In genomic region chr15:84987949-84988624, GRCh38 we compare ENCODE assay signal across 13 cellular contexts. TPM values are rescaled to one million over a fixed set of nuclear protein-coding genes. Genes with fewer than 3 reads are reported as not detected.
DNase-seq lines count a peak whose midpoint lies in the region; ATAC-seq, FAIRE-seq and TF ChIP-seq lines count a peak whose summit lies in the region.
"Had no signal": no experiment of that assay in that cellular context is flagged by ENCODE, and none has a peak within 500 bp of the region (broad histone marks: within the 10 kb centered on the region; RNA-seq: fewer than 3 reads in every experiment).

No MANE protein-coding gene starts in this region.

- CTCF ChIA-PET in activated naive CD4-positive, alpha-beta T cell treated with anti-CD3 and anti-CD28 coated beads, Interleukin-2, amount 10 ng/mL, durations not matched to agents 7 days and 5 days (lab: Charles Lee), result interaction anchor here (0.8 to 2.9 kb wide), 5 partner anchors 14 to 57 kb away, joined by 3 to 16 read pairs (median 3); no protein-coding TSS in a partner anchor
- CTCF ChIA-PET in activated CD8-positive, alpha-beta T cell treated with anti-CD3 and anti-CD28 coated beads, Interleukin-2, amount 10 ng/mL, durations not matched to agents 7 days and 5 days (lab: Charles Lee), result interaction anchor here (0.9 to 2.1 kb wide), 4 partner anchors 18 to 56 kb away, joined by 3 to 16 read pairs (median 5); no protein-coding TSS in a partner anchor

- TF ChIP-seq POLR2A in H54 (IDR thresholded peaks at IDR 0.05; ENCODE audit: low read depth, low read length) (no peak), GM12892 (IDR thresholded peaks at IDR 0.05; ENCODE audit: low read depth, low read length) (no peak)

- no peak for FAIRE-seq in H54 (lab: Jason Lieb, UNC)
- no peak for FAIRE-seq in GM12892 (lab: Jason Lieb, UNC)
- FAIRE-seq: astrocyte had no signal

- peak overlapping the region; percentile 89 for H3K27ac Mint-ChIP-seq in activated naive CD4-positive, alpha-beta T cell treated with anti-CD3 and anti-CD28 coated beads, Interleukin-2, amount 10 ng/mL, durations not matched to agents 7 days and 5 days
- H3K27ac Mint-ChIP-seq in activated CD8-positive, alpha-beta T cell treated with anti-CD3 and anti-CD28 coated beads, Interleukin-2, amount 10 ng/mL, durations not matched to agents 7 days and 5 days, result peak overlapping the region; percentile 89

- no peak for DNase-seq in activated naive CD4-positive, alpha-beta T cell treated with anti-CD3 and anti-CD28 coated beads, Interleukin-2, amount 10 ng/mL, durations not matched to agents 7 days and 5 days
- no peak for DNase-seq in activated naive CD4-positive, alpha-beta T cell treated with anti-CD3 and anti-CD28 coated beads, Interleukin-2, amount 50 U/mL, for 16 hours
- no peak for DNase-seq in activated CD8-positive, alpha-beta T cell treated with anti-CD3 and anti-CD28 coated beads, Interleukin-2, amount 10 ng/mL, durations not matched to agents 7 days and 5 days
- DNase-seq in NCI-H1930 (lab: John Stamatoyannopoulos, UW), result no peak
- no peak for DNase-seq in H54 (ENCODE audit: insufficient read length, low spot score)
- no peak for DNase-seq in GM12892 (ENCODE audit: insufficient read length)
- DNase-seq: dorsolateral prefrontal cortex; mucosa of descending colon; stimulated activated CD4-positive, alpha-beta T cell treated with anti-CD3 and anti-CD28 coated beads, Interleukin-1b, Interleukin-23, amount 100 ng/mL, for 48 hours; T1000 had no signal

- no peaks in the 10 kb centered on the region for H3K27me3 Mint-ChIP-seq in activated naive CD4-positive, alpha-beta T cell treated with anti-CD3 and anti-CD28 coated beads, Interleukin-2, amount 10 ng/mL, durations not matched to agents 7 days and 5 days
- H3K27me3 Mint-ChIP-seq in activated CD8-positive, alpha-beta T cell treated with anti-CD3 and anti-CD28 coated beads, Interleukin-2, amount 10 ng/mL, durations not matched to agents 7 days and 5 days (ENCODE audit: low read depth), result peaks cover 2% of the 10 kb centered on the region

- H3K4me3 Mint-ChIP-seq in activated naive CD4-positive, alpha-beta T cell treated with anti-CD3 and anti-CD28 coated beads, Interleukin-2, amount 10 ng/mL, durations not matched to agents 7 days and 5 days, result peak overlapping the region; percentile 22
- H3K4me3 Mint-ChIP-seq in activated CD8-positive, alpha-beta T cell treated with anti-CD3 and anti-CD28 coated beads, Interleukin-2, amount 10 ng/mL, durations not matched to agents 7 days and 5 days, result peak overlapping the region; percentile 26

- POLR2A ChIA-PET in activated CD8-positive, alpha-beta T cell treated with anti-CD3 and anti-CD28 coated beads, Interleukin-2, amount 10 ng/mL, durations not matched to agents 7 days and 5 days (lab: Charles Lee), result interaction anchor here (1.1 kb wide), 1 partner anchor 7 kb away, joined by 4 read pairs; no protein-coding TSS in a partner anchor

- H3K36me3 Mint-ChIP-seq in activated naive CD4-positive, alpha-beta T cell treated with anti-CD3 and anti-CD28 coated beads, Interleukin-2, amount 10 ng/mL, durations not matched to agents 7 days and 5 days, result peaks cover 4% of the 10 kb centered on the region
- peaks cover 7% of the 10 kb centered on the region for H3K36me3 Mint-ChIP-seq in activated CD8-positive, alpha-beta T cell treated with anti-CD3 and anti-CD28 coated beads, Interleukin-2, amount 10 ng/mL, durations not matched to agents 7 days and 5 days (ENCODE audit: low read depth)

- ATAC-seq in HG02759 (IDR thresholded peaks at IDR 0.05; ENCODE audit: unreplicated experiment) (peak; percentile 40), GM21619 (IDR thresholded peaks at IDR 0.05; ENCODE audit: unreplicated experiment) (no peak)
- ATAC-seq in activated CD8-positive, alpha-beta T cell treated with anti-CD3 and anti-CD28 coated beads, Interleukin-2, amount 10 ng/mL, durations not matched to agents 7 days and 5 days, result no peak
- ATAC-seq: mucosa of descending colon had no signal

- no peaks in the 10 kb centered on the region for H3K9me3 Mint-ChIP-seq in activated naive CD4-positive, alpha-beta T cell treated with anti-CD3 and anti-CD28 coated beads, Interleukin-2, amount 10 ng/mL, durations not matched to agents 7 days and 5 days
- H3K9me3 Mint-ChIP-seq in activated CD8-positive, alpha-beta T cell treated with anti-CD3 and anti-CD28 coated beads, Interleukin-2, amount 10 ng/mL, durations not matched to agents 7 days and 5 days (ENCODE audit: insufficient read depth), result no peaks in the 10 kb centered on the region

- peaks cover 71% of the 10 kb centered on the region for H3K4me1 Mint-ChIP-seq in activated naive CD4-positive, alpha-beta T cell treated with anti-CD3 and anti-CD28 coated beads, Interleukin-2, amount 10 ng/mL, durations not matched to agents 7 days and 5 days
- peaks cover 67% of the 10 kb centered on the region for H3K4me1 Mint-ChIP-seq in activated CD8-positive, alpha-beta T cell treated with anti-CD3 and anti-CD28 coated beads, Interleukin-2, amount 10 ng/mL, durations not matched to agents 7 days and 5 days (ENCODE audit: low read depth)

RNA-seq across cellular contexts. Expression of gene PDE8A, which starts 6.4 kb away (rescaled TPM):
- 10 to 100 TPM; 12.6 to 12.8 TPM for total RNA-seq in activated CD8-positive, alpha-beta T cell treated with anti-CD3 and anti-CD28 coated beads, Interleukin-2, amount 10 ng/mL, durations not matched to agents 7 days and 5 days
- polyA plus RNA-seq in GM12892 (2012; ENCODE audit: missing spikeins), result 24.2 TPM
